1 cellular context compared by ENCODE assay signal in the genomic region with DNA sequence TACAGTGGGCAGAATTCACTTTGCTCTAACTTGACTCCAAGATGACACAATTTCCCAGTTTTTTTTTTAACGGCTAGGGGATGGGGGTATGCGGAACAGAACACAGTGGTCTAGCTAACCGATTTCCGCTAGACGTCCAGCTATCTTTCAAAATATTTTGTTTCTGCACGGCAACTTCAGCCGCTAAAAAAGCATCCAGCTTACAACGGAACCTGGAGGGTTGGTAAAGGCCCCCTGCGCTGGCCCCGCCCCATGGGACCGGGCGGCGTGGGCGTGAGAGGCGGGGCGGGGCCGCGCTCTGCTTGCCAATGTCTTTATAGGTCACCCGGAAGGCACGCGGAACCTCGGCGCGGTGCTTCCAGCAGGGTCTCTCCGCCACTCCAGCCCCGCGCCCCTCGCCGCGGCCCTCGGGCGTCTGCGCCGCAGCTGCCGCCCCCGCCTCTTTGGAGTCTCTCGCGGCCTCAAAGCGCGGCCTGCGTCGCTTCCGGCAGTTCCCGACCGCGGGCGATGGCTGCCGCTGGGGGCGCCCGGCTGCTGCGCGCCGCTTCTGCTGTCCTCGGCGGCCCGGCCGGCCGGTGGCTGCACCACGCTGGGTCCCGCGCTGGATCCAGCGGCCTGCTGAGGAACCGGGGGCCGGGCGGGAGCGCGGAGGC.
TF ChIP-seq lines count a peak whose summit lies in the region.

A gene with protein sequence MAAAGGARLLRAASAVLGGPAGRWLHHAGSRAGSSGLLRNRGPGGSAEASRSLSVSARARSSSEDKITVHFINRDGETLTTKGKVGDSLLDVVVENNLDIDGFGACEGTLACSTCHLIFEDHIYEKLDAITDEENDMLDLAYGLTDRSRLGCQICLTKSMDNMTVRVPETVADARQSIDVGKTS (plus strand): TSS at position 335 of the 653 bp plus-strand sequence. CDS start 173 bp downstream, at position 508.

TF ChIP-seq in HepG2, 621 proteins besides CTCF, POLR2A, EP300 and RAD21 (continued from another document and continues in another):
- TF ChIP-seq ZBTB33 (CRISPR knock-in tag; IDR thresholded peaks at IDR 0.05) (no peak), ZUFSP (CRISPR knock-in tag; IDR thresholded peaks at IDR 0.05; ENCODE audit: borderline replicate concordance) (no peak), SSRP1 (CRISPR knock-in tag; IDR thresholded peaks at IDR 0.05) (no peak), SAP130 (CRISPR knock-in tag; IDR thresholded peaks at IDR 0.05; ENCODE audit: low read depth) (peak; percentile 41; the same call in 1 of the 2 replicates), TBX3 (IDR thresholded peaks at IDR 0.05; ENCODE audit: borderline replicate concordance) (no peak), SNAPC5 (CRISPR knock-in tag; IDR thresholded peaks at IDR 0.05; ENCODE audit: borderline replicate concordance) (no peak), ZNF30 (CRISPR knock-in tag; IDR thresholded peaks at IDR 0.05) (no peak), HOXA9 (CRISPR knock-in tag; IDR thresholded peaks at IDR 0.05; ENCODE audit: borderline replicate concordance) (no peak), GZF1 (CRISPR knock-in tag; IDR thresholded peaks at IDR 0.05) (no peak), SIX1 (CRISPR knock-in tag; IDR thresholded peaks at IDR 0.05; ENCODE audit: borderline replicate concordance) (no peak), ZNF577 (CRISPR knock-in tag; IDR thresholded peaks at IDR 0.05; ENCODE audit: borderline replicate concordance, low read depth) (no peak), ZNF580 (CRISPR knock-in tag; IDR thresholded peaks at IDR 0.05; ENCODE audit: borderline replicate concordance, low read depth) (peak; percentile 45; the same call in 1 of the 2 replicates), SKIL (CRISPR knock-in tag; IDR thresholded peaks at IDR 0.05; ENCODE audit: borderline replicate concordance) (no peak), GATA4 (IDR thresholded peaks at IDR 0.05; ENCODE audit: borderline replicate concordance, low read depth) (no peak), FIP1L1 (IDR thresholded peaks at IDR 0.05; ENCODE audit: borderline replicate concordance, insufficient read depth, low read depth, low read length) (no peak), ARNT (IDR thresholded peaks at IDR 0.05) (no peak), SRY (CRISPR knock-in tag; IDR thresholded peaks at IDR 0.05) (no peak), ZNF414 (CRISPR knock-in tag; IDR thresholded peaks at IDR 0.05) (no peak), PAXIP1 (CRISPR knock-in tag; conservative IDR thresholded peaks at IDR 0.05) (peak; percentile 41; the same call in 1 of the 2 replicates), KAT7 (CRISPR knock-in tag; IDR thresholded peaks at IDR 0.05; ENCODE audit: borderline replicate concordance) (0 out of 2 replicates have a peak, but pooled peaks have one; percentile 50), E2F5 (CRISPR knock-in tag; conservative IDR thresholded peaks at IDR 0.05) (no peak), MIER2 (CRISPR knock-in tag; IDR thresholded peaks at IDR 0.05) (no peak), ZNF142 (CRISPR knock-in tag; IDR thresholded peaks at IDR 0.05) (peak; percentile 65; the same call in 1 of the 2 replicates)
- TF ChIP-seq, protein P1, sequence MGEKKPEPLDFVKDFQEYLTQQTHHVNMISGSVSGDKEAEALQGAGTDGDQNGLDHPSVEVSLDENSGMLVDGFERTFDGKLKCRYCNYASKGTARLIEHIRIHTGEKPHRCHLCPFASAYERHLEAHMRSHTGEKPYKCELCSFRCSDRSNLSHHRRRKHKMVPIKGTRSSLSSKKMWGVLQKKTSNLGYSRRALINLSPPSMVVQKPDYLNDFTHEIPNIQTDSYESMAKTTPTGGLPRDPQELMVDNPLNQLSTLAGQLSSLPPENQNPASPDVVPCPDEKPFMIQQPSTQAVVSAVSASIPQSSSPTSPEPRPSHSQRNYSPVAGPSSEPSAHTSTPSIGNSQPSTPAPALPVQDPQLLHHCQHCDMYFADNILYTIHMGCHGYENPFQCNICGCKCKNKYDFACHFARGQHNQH (CRISPR knock-in tag; IDR thresholded peaks at IDR 0.05) = 0 out of 2 replicates have a peak, but pooled peaks have one; percentile 23
- TF ChIP-seq, protein P2, sequence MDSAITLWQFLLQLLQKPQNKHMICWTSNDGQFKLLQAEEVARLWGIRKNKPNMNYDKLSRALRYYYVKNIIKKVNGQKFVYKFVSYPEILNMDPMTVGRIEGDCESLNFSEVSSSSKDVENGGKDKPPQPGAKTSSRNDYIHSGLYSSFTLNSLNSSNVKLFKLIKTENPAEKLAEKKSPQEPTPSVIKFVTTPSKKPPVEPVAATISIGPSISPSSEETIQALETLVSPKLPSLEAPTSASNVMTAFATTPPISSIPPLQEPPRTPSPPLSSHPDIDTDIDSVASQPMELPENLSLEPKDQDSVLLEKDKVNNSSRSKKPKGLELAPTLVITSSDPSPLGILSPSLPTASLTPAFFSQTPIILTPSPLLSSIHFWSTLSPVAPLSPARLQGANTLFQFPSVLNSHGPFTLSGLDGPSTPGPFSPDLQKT (CRISPR knock-in tag; IDR thresholded peaks at IDR 0.05; ENCODE audit: borderline replicate concordance) = 0 out of 2 replicates have a peak, but pooled peaks have one; percentile 30
- TF ChIP-seq, protein P3, sequence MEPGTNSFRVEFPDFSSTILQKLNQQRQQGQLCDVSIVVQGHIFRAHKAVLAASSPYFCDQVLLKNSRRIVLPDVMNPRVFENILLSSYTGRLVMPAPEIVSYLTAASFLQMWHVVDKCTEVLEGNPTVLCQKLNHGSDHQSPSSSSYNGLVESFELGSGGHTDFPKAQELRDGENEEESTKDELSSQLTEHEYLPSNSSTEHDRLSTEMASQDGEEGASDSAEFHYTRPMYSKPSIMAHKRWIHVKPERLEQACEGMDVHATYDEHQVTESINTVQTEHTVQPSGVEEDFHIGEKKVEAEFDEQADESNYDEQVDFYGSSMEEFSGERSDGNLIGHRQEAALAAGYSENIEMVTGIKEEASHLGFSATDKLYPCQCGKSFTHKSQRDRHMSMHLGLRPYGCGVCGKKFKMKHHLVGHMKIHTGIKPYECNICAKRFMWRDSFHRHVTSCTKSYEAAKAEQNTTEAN (CRISPR knock-in tag; conservative IDR thresholded peaks at IDR 0.05) = peak; percentile 71; the same call in 1 of the 2 replicates
